9 cellular contexts compared by ENCODE assay signal in genomic region chr22:38034278-38034882, GRCh38.
DNase-seq lines count a peak whose midpoint lies in the region; ATAC-seq and TF ChIP-seq lines count a peak whose summit lies in the region.
"Had no signal": no experiment of that assay in that cellular context is flagged by ENCODE, and none has a peak within 500 bp of the region (broad histone marks: within the 10 kb centered on the region; RNA-seq: fewer than 3 reads in every experiment).

No MANE protein-coding gene starts in this region.

- no peak for ATAC-seq in HG02970 (IDR thresholded peaks at IDR 0.05; ENCODE audit: low FRiP score, unreplicated experiment)

- H3K27ac ChIP-seq in coronary artery: peak overlapping the region; percentile 40 to 77
- peak overlapping the region; percentile 100 for H3K27ac ChIP-seq in substantia nigra (ENCODE audit: low read depth, low read length, poor library complexity, severe bottlenecking)
- H3K27ac ChIP-seq: neutrophil had no signal

- DNase-seq in COLO668 (lab: John Stamatoyannopoulos, UW; ENCODE audit: unreplicated experiment) (peak; percentile 37), NCI-H2227 treated with DMSO at 0.1 percent for 48 hours (lab: John Stamatoyannopoulos, UW) (peak; percentile 1), coronary artery (ENCODE audit: low spot score) (no peak), left kidney (ENCODE audit: low read depth, low spot score) (peak; percentile 78), substantia nigra (lab: John Stamatoyannopoulos, UW) (peak in 48 of 49 donors; percentile 48 to 90 (median 81))
- no peak for DNase-seq in activated naive CD4-positive, alpha-beta T cell treated with anti-CD3 and anti-CD28 coated beads, Interleukin-2, amount 50 U/mL, for 16 hours
- DNase-seq in activated naive CD4-positive, alpha-beta T cell (lab: John Stamatoyannopoulos, UW): no peak

- H3K4me3 ChIP-seq in coronary artery: peak overlapping the region; percentile 20

- TF ChIP-seq CTCF in coronary artery (IDR thresholded peaks at IDR 0.05): no peak

Comparison
In these comparisons a context has a peak if more than half of its experiments do, and no peak if none do; other contexts are left out.
1. DNase-seq: peak in COLO668 (single experiment), NCI-H2227 treated with DMSO at 0.1 percent for 48 hours (single experiment), left kidney (single experiment) and substantia nigra (48 of 49); none in coronary artery (single experiment), activated naive CD4-positive, alpha-beta T cell treated with anti-CD3 and anti-CD28 coated beads, Interleukin-2, amount 50 U/mL, for 16 hours (single experiment) and activated naive CD4-positive, alpha-beta T cell (0 of 4).